ENCODE assay signal across 1 cellular context in genomic region chr5:56003179-56003578, GRCh38.
TF ChIP-seq lines count a peak whose summit lies in the region.

No MANE protein-coding gene starts in this region.

TF ChIP-seq in A549, 52 proteins besides CTCF, POLR2A, EP300 and RAD21 (continued from another document):
- TF ChIP-seq POLR2AphosphoS2 (conservative IDR thresholded peaks at IDR 0.05; ENCODE audit: low read length) (no peak), SMC3 (IDR thresholded peaks at IDR 0.05) (no peak), CEBPB (IDR thresholded peaks at IDR 0.05) (peak in 1 of 2 experiments; percentile 62; a peak in 2 of 4 replicates), BHLHE40 (IDR thresholded peaks at IDR 0.05; ENCODE audit: low read depth, low read length) (no peak), MYC (IDR thresholded peaks at IDR 0.05; ENCODE audit: borderline replicate concordance, low read length) (no peak), ESRRA (IDR thresholded peaks at IDR 0.05; ENCODE audit: borderline replicate concordance, low read length) (peak; percentile 91; the same call in 1 of the 2 replicates), REST (IDR thresholded peaks at IDR 0.05) (no peak), RARB (CRISPR knock-in tag; IDR thresholded peaks at IDR 0.05) (no peak), PBX3 (IDR thresholded peaks at IDR 0.05) (no peak), EHMT2 (IDR thresholded peaks at IDR 0.05; ENCODE audit: low read depth) (no peak), CBX2 (IDR thresholded peaks at IDR 0.05; ENCODE audit: borderline replicate concordance, low read depth) (no peak), PHF8 (IDR thresholded peaks at IDR 0.05; ENCODE audit: borderline replicate concordance, low read depth) (no peak), KDM1A (IDR thresholded peaks at IDR 0.05; ENCODE audit: low read depth) (no peak), KDM5A (IDR thresholded peaks at IDR 0.05) (no peak), CHD4 (IDR thresholded peaks at IDR 0.05; ENCODE audit: borderline replicate concordance) (no peak), SREBF2 (IDR thresholded peaks at IDR 0.05) (no peak), HDAC2 (IDR thresholded peaks at IDR 0.05) (no peak), HEYL (CRISPR knock-in tag; IDR thresholded peaks at IDR 0.05) (no peak), CHD2 (IDR thresholded peaks at IDR 0.05; ENCODE audit: low read length, partially characterized antibody) (no peak)
TF ChIP-seq in A549: peak in this region for 7.
